25 cellular contexts compared by ENCODE assay signal in the genomic region with DNA sequence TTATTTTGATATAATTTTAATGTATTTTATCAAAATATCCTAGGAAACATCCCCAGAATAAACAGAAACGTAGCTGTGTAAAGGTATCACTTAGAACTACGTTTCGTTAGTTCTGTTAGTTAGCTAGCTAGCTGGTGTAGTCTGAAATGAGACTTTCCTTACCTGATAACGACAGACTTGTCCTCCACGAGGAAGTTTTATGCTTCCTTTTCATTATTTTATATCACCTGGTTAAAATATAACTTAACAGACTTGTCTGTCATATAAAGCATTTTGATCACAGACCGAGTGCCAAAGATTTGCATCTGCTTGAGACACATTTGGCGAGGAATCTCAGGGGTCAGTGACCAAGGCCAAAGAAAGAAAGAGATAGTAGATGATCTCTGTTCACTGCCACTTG.
"Had no signal": no experiment of that assay in that cellular context is flagged by ENCODE, and none has a peak within 500 bp of the region (broad histone marks: within the 10 kb centered on the region; RNA-seq: fewer than 3 reads in every experiment).

No MANE protein-coding gene starts in this region.

- H3K27ac Mint-ChIP-seq: immature natural killer cell, mesothelial cell of epicardium had no signal

- ATAC-seq: esophagus mucosa, gastrocnemius medialis, heart right ventricle, left lung, left ventricle myocardium superior, lower lobe of right lung had no signal

- H3K27ac ChIP-seq: coronary artery, dorsolateral prefrontal cortex, esophagus squamous epithelium, gastrocnemius medialis, heart right ventricle, left lung, lower lobe of right lung had no signal

- H3K36me3 Mint-ChIP-seq: immature natural killer cell, mesothelial cell of epicardium had no signal

- H3K27me3 ChIP-seq: dorsolateral prefrontal cortex, esophagus squamous epithelium, gastrocnemius medialis, heart right ventricle, left lung had no signal

- FAIRE-seq: endothelial cell of umbilical vein, kidney had no signal

- H3K36me3 ChIP-seq: esophagus squamous epithelium, gastrocnemius medialis, heart right ventricle, left lung, lower lobe of right lung had no signal

- H3K4me3 ChIP-seq: coronary artery, dorsolateral prefrontal cortex, esophagus squamous epithelium, gastrocnemius medialis, heart right ventricle, left lung, lower lobe of right lung had no signal

- DNase-seq: cerebellar nuclear complex; dermis blood vessel endothelial cell; dorsolateral prefrontal cortex; effector CD4-positive, alpha-beta T cell; effector memory CD4-positive, alpha-beta T cell; esophagus squamous epithelium; foreskin fibroblast; foreskin melanocyte; gastrocnemius medialis; glutamatergic neuron; head of caudate nucleus; heart right ventricle; hippocampal formation; immature natural killer cell; islet precursor cell; kidney; kidney glomerular epithelial cell; left ventricle myocardium superior; lower lobe of right lung; mesenchymal stem cell had no signal

- H3K4me1 Mint-ChIP-seq: immature natural killer cell, mesothelial cell of epicardium had no signal

- H3K9me3 ChIP-seq: esophagus squamous epithelium, gastrocnemius medialis, left lung, lower lobe of right lung had no signal

- H3K4me1 ChIP-seq: esophagus squamous epithelium, gastrocnemius medialis, heart right ventricle, left lung, lower lobe of right lung had no signal

- H3K4me3 Mint-ChIP-seq: immature natural killer cell, mesothelial cell of epicardium had no signal
